7 cellular contexts compared by ENCODE assay signal in genomic region chr1:34092399-34092798, GRCh38.
DNase-seq lines count a peak whose midpoint lies in the region; ATAC-seq, FAIRE-seq and TF ChIP-seq lines count a peak whose summit lies in the region.
"Not testable (repeated sequence)": the region's sequence is repeated elsewhere in the genome, so short reads cannot be mapped to it uniquely, and the experiment has no call there.

No MANE protein-coding gene starts in this region.

- not testable (repeated sequence) for H3K9ac ChIP-seq in H9 (ENCODE audit: extremely low read depth, insufficient read length, low read length); HUES64 (ENCODE audit: low read depth, low read length); NT2/D1 (ENCODE audit: insufficient read length, low read depth); H1 (replicated peaks in 1 of 4; ENCODE audit: extremely low read depth in 1 of 4, low read depth in 3 of 4, low read length in 3 of 4)

- peak overlapping the region; percentile 9; the same call in 1 of the 3 replicates for H3K4me3 Mint-ChIP-seq in GM23338
- peak overlapping the region; percentile 57 to 69 for H3K4me3 Mint-ChIP-seq in H9

- not testable (repeated sequence) for H3K14ac ChIP-seq in H9 (ENCODE audit: insufficient read depth, low read length); H1 (ENCODE audit: insufficient read length)

- not testable (repeated sequence) for H2BK20ac ChIP-seq in H9 (ENCODE audit: low read depth, low read length, poor library complexity, severe bottlenecking); H1 (ENCODE audit: low read length)

- FAIRE-seq in H1 (lab: Jason Lieb, UNC): not testable (repeated sequence)

- not testable (repeated sequence) for H4K5ac ChIP-seq in H9 (ENCODE audit: insufficient read length, low read depth, low read length); H1 (ENCODE audit: insufficient read length, low read depth, low read length)

- H3K79me2 ChIP-seq in GM23338 (replicated peaks; ENCODE audit: insufficient read depth) (peaks cover 40% of the 10 kb centered on the region), H1 (ENCODE audit: control insufficient read depth in 1 of 2, insufficient read depth in 2 of 2, low read length in 2 of 2) (peaks cover 0 to 25% of the 10 kb centered on the region in 2 experiments; a peak in 2 of 4 replicates)
- not testable (repeated sequence) for H3K79me2 ChIP-seq in H9 (ENCODE audit: insufficient read depth, low read length)

- H3K4me1 ChIP-seq in GM23338 (ENCODE audit: insufficient read depth); H9 (ENCODE audit: insufficient read depth, low read length); HUES64 (ENCODE audit: insufficient read depth, low read length); NT2/D1 (ENCODE audit: insufficient read depth, insufficient read length); H1 (replicated peaks in 1 of 4; ENCODE audit: control insufficient read depth in 3 of 4, insufficient read depth in 4 of 4, low read length in 3 of 4); lung (ENCODE audit: control insufficient read depth in 2 of 2, insufficient read depth in 2 of 2, low read length in 2 of 2): not testable (repeated sequence)

- DNase-seq in ELF-1 (ENCODE audit: low read depth, low spot score): peak; percentile 22
- DNase-seq in GM23338 (ENCODE audit: low spot score); NT2/D1 (ENCODE audit: low read depth, low spot score): not testable (repeated sequence)
- peak; percentile 31 for DNase-seq in H9
- DNase-seq in H1 (ENCODE audit: low read depth in 1 of 2, low spot score in 2 of 2): peak in 1 of 2 experiments; percentile 61
- DNase-seq in lung (ENCODE audit: low spot score): peak; percentile 9

- not testable (repeated sequence) for H3K4me2 ChIP-seq in GM23338; H9 (ENCODE audit: insufficient read depth, insufficient read length, low read length); H1 (ENCODE audit: insufficient read depth in 1 of 2, low read depth in 2 of 2, low read length in 2 of 2)

- not testable (repeated sequence) for H3K23ac ChIP-seq in H9 (ENCODE audit: insufficient read length, low read depth, low read length); H1 (ENCODE audit: insufficient read length)

- H2BK12ac ChIP-seq in H9 (ENCODE audit: insufficient read length, low read depth, low read length); H1 (ENCODE audit: low read depth, low read length): not testable (repeated sequence)

- not testable (repeated sequence) for H4K8ac ChIP-seq in H9 (replicated peaks; ENCODE audit: insufficient read length, low read depth, low read length); H1 (ENCODE audit: extremely low read depth, insufficient read depth, low read length)

- H3K9me3 Mint-ChIP-seq in GM23338, H9: not testable (repeated sequence)

- not testable (repeated sequence) for H2AK5ac ChIP-seq in H9 (ENCODE audit: insufficient read length, low read length); H1 (ENCODE audit: low read depth, low read length)

- not testable (repeated sequence) for TF ChIP-seq EP300 in H1 (IDR thresholded peaks at IDR 0.05; ENCODE audit: borderline replicate concordance in 1 of 2, low read depth in 2 of 2, low read length in 2 of 2)

- POLR2A ChIA-PET in H1 (lab: Charles Lee; ENCODE audit: partially characterized antibody): interaction anchor here (0.6 to 1.3 kb wide), 2 partner anchors 20 to 70 kb away, joined by 3 read pairs; no protein-coding TSS in a partner anchor

- H2BK5ac ChIP-seq in H9 (ENCODE audit: insufficient read length, low read length); H1 (ENCODE audit: low read depth, low read length): not testable (repeated sequence)

- not testable (repeated sequence) for H3K27ac ChIP-seq in GM23338 (ENCODE audit: low read depth); H9 (ENCODE audit: insufficient read length, low read depth, low read length); HUES64 (ENCODE audit: low read depth, low read length); H1 (ENCODE audit: low read depth, low read length); lung (ENCODE audit: low read depth in 1 of 2, low read length in 1 of 2)

- not testable (repeated sequence) for H3K9me2 ChIP-seq in GM23338 (ENCODE audit: insufficient read depth)

- not testable (repeated sequence) for H3K56ac ChIP-seq in H9 (ENCODE audit: insufficient read length, low read depth, low read length); H1 (replicated peaks; ENCODE audit: insufficient read length, low read depth, low read length)

- not testable (repeated sequence) for H3K4me3 ChIP-seq in GM23338, lung
- H3K4me3 ChIP-seq in HUES64 (ENCODE audit: low read length): peak overlapping the region; percentile 23; the same call in 1 of the 2 replicates
- peak overlapping the region; percentile 44 for H3K4me3 ChIP-seq in NT2/D1 (ENCODE audit: insufficient read length, low read depth)
- H3K4me3 ChIP-seq in H1 (ENCODE audit: extremely low read depth in 1 of 4, insufficient read depth in 2 of 4, low read depth in 3 of 4, low read length in 4 of 4): peak overlapping the region in 1 of 4 experiments; percentile 30; a peak in 1 of 8 replicates

- not testable (repeated sequence) for H3K9me3 ChIP-seq in H9 (ENCODE audit: control insufficient read depth, low read depth, low read length); HUES64 (ENCODE audit: insufficient read depth, low read depth, low read length); H1 (ENCODE audit: insufficient read depth in 2 of 2, low read depth in 1 of 2, low read length in 1 of 2); lung (ENCODE audit: control insufficient read depth in 2 of 2, insufficient read depth in 1 of 2, low read length in 1 of 2)
- H3K9me3 ChIP-seq in NT2/D1 (ENCODE audit: insufficient read depth, low read length): peaks cover 30% of the 10 kb centered on the region

- no CpG with 5 or more reads among the region's 27 CpGs for WGBS in H9 (ENCODE audit: extremely low coverage, insufficient read length, low lambda C conversion rate)
- WGBS in HUES64: 41% methylated on average over 13 of the region's 27 CpGs
- WGBS in H1 (ENCODE audit: extremely low coverage in 1 of 2, insufficient coverage in 1 of 2, insufficient read length in 1 of 2, insufficient replicate concordance in 2 of 2, low coverage in 1 of 2, low lambda C conversion rate in 2 of 2, missing lambda C conversion rate in 1 of 2), 2 experiments: 83% methylated on average over 13 of the region's 27 CpGs; no CpG with 5 or more reads in 1 of the 2 experiments
- WGBS in lung, 2 donors: 92 to 93% methylated on average over 16 to 17 of the region's 27 CpGs

- CTCF ChIA-PET in H1 (lab: Charles Lee; ENCODE audit: partially characterized antibody): interaction anchor here (0.6 kb wide), 1 partner anchor 337 kb away, joined by 3 read pairs; no protein-coding TSS in a partner anchor

- H4K91ac ChIP-seq in H9 (ENCODE audit: insufficient read length, low read depth, low read length); H1 (replicated peaks; ENCODE audit: insufficient read length, low read length): not testable (repeated sequence)

- not testable (repeated sequence) for H2BK120ac ChIP-seq in H9 (ENCODE audit: low read depth, low read length, poor library complexity, severe bottlenecking); H1 (replicated peaks; ENCODE audit: low read depth, low read length)

- not testable (repeated sequence) for H3K4ac ChIP-seq in H9 (ENCODE audit: low read depth, low read length); H1 (replicated peaks; ENCODE audit: insufficient read length, low read depth, low read length)

- not testable (repeated sequence) for H3K27me3 ChIP-seq in GM23338 (ENCODE audit: insufficient read depth); H9 (ENCODE audit: insufficient read depth, low read length); HUES64 (ENCODE audit: insufficient read depth, low read length); H1 (replicated peaks in 1 of 4; ENCODE audit: control insufficient read depth in 3 of 4, extremely low read depth in 1 of 4, insufficient read depth in 3 of 4, low read length in 3 of 4); lung (ENCODE audit: control insufficient read depth, insufficient read depth)
- H3K27me3 ChIP-seq in NT2/D1 (ENCODE audit: insufficient read depth, insufficient read length): peaks cover 30% of the 10 kb centered on the region

- H3K27ac Mint-ChIP-seq in GM23338: not testable (repeated sequence)
- H3K27ac Mint-ChIP-seq in H9: peak overlapping the region in 1 of 3 experiments; percentile 94; a peak in 3 of 7 replicates

- not testable (repeated sequence) for H2BK15ac ChIP-seq in H9 (ENCODE audit: low read depth, low read length); H1 (ENCODE audit: low read length)

- TF ChIP-seq RAD21 in H1 (IDR thresholded peaks at IDR 0.05 in 1 of 2, conservative IDR thresholded peaks at IDR 0.05 in 1 of 2; ENCODE audit: low read depth in 2 of 2, low read length in 2 of 2): not testable (repeated sequence)

- not testable (repeated sequence) for TF ChIP-seq CTCF in GM23338 (conservative IDR thresholded peaks at IDR 0.05; ENCODE audit: low read depth in 2 of 2); H9 (conservative IDR thresholded peaks at IDR 0.05); H1 (IDR thresholded peaks at IDR 0.05; ENCODE audit: control extremely low read depth in 1 of 3, insufficient read depth in 1 of 3, low read depth in 1 of 3, low read length in 3 of 3); lung (IDR thresholded peaks at IDR 0.05; ENCODE audit: control extremely low read depth, extremely low read depth)

- H3K4me1 Mint-ChIP-seq in GM23338: not testable (repeated sequence)
- peaks cover 6 to 12% of the 10 kb centered on the region in 2 experiments for H3K4me1 Mint-ChIP-seq in H9

- H3K27me3 Mint-ChIP-seq in GM23338 (ENCODE audit: insufficient read depth, low read depth, poor library complexity); H9 (ENCODE audit: low read depth): not testable (repeated sequence)

- not testable (repeated sequence) for H2AFZ ChIP-seq in GM23338; H9 (ENCODE audit: low read length); H1 (ENCODE audit: low read length)

- ATAC-seq in GM23338; lung (ENCODE audit: insufficient read depth, low FRiP score): not testable (repeated sequence)

- H3T11ph ChIP-seq in H9 (ENCODE audit: low read length): not testable (repeated sequence)

- TF ChIP-seq POLR2A in H1 (IDR thresholded peaks at IDR 0.05; ENCODE audit: control extremely low read depth in 1 of 2, low read depth in 2 of 2, low read length in 2 of 2): not testable (repeated sequence)

- not testable (repeated sequence) for H3K79me1 ChIP-seq in H9 (ENCODE audit: insufficient read depth, low read depth, low read length, poor library complexity, severe bottlenecking); H1 (ENCODE audit: low read depth, low read length)

- H3F3A ChIP-seq in GM23338 (replicated peaks; ENCODE audit: low read depth): not testable (repeated sequence)

- peaks cover 39% of the 10 kb centered on the region for H3K36me3 Mint-ChIP-seq in GM23338 (ENCODE audit: low read depth)
- peaks cover 16 to 28% (median 24%) of the 10 kb centered on the region in 3 experiments; a peak in 6 of 7 replicates for H3K36me3 Mint-ChIP-seq in H9 (ENCODE audit: insufficient read depth in 1 of 3, low read depth in 3 of 3)

- H3K18ac ChIP-seq in H9 (ENCODE audit: insufficient read length, low read depth, low read length); H1 (ENCODE audit: extremely low read depth, low read length): not testable (repeated sequence)

- H3K36me3 ChIP-seq in GM23338 (ENCODE audit: insufficient read depth); HUES64 (ENCODE audit: insufficient read depth, low read length); NT2/D1 (ENCODE audit: insufficient read depth, insufficient read length, low read length); H1 (ENCODE audit: control insufficient read depth in 2 of 4, insufficient read depth in 4 of 4, low read length in 3 of 4); lung (ENCODE audit: control insufficient read depth in 2 of 2, insufficient read depth in 2 of 2, low read length in 2 of 2): not testable (repeated sequence)

- H3K23me2 ChIP-seq in H9 (ENCODE audit: insufficient read length, low read depth, low read length, poor library complexity, severe bottlenecking); H1 (ENCODE audit: low read depth, low read length): not testable (repeated sequence)

- H4K20me1 ChIP-seq in GM23338 (replicated peaks; ENCODE audit: insufficient read depth); H9 (ENCODE audit: control insufficient read depth, insufficient read depth, insufficient read length); H1 (replicated peaks in 1 of 2; ENCODE audit: control insufficient read depth in 1 of 2, insufficient read depth in 2 of 2, low read length in 2 of 2): not testable (repeated sequence)
